In the genomic region with DNA sequence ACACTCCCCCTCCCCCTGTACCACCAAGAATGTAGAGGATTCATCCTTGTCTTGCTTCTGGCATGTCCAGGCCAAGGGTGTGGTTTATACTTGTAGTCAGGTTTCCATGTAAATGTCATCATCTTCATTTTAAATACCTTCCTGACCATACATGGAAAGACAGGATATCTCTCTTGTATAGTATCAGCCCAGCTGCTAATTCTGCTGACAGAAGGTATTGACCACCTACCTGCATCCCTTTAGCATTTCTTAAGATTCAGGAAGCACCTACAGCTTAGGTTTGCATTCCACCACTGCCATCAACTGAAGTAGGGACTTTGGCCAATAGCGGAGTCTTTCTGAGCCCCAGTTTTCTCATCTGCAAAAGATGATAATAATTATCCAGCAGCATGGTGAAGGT, we compare ENCODE assay signal across 40 cellular contexts. TPM values are rescaled to one million over a fixed set of nuclear protein-coding genes. Genes with fewer than 3 reads are reported as not detected.
"Had no signal": no experiment of that assay in that cellular context is flagged by ENCODE, and none has a peak within 500 bp of the region (broad histone marks: within the 10 kb centered on the region; RNA-seq: fewer than 3 reads in every experiment).

No MANE protein-coding gene starts in this region.

- H3K4me3 Mint-ChIP-seq: activated CD4-positive, alpha-beta memory T cell treated with anti-CD3 and anti-CD28 coated beads for 36 hours; activated CD4-positive, alpha-beta T cell treated with anti-CD3 and anti-CD28 coated beads for 36 hours; activated CD4-positive, alpha-beta T cell treated with anti-CD3 and anti-CD28 coated beads, Interleukin-2, amount 10 ng/mL, durations not matched to agents 24 days and 14 days; activated CD8-positive, alpha-beta memory T cell treated with anti-CD3 and anti-CD28 coated beads, Interleukin-2, amount 10 ng/mL, durations not matched to agents 7 days and 5 days; activated CD8-positive, alpha-beta T cell treated with anti-CD3 and anti-CD28 coated beads, Interleukin-2, amount 10 ng/mL, durations not matched to agents 7 days and 5 days; activated naive CD4-positive, alpha-beta T cell treated with anti-CD3 and anti-CD28 coated beads, Interleukin-2, amount 10 ng/mL, durations not matched to agents 7 days and 5 days; activated naive CD8-positive, alpha-beta T cell treated with anti-CD3 and anti-CD28 coated beads, Interleukin-2, amount 10 ng/mL, durations not matched to agents 7 days and 5 days; activated T-helper 1 cell treated with anti-CD3 and anti-CD28 coated beads, Interleukin-12 subunit alpha, Interleukin-12 subunit beta, Interleukin-2, Interleukin-4 antibody, amounts not matched to agents 30 ng/mL and 10 ng/mL and 1 ng/mL, durations not matched to agents 14 hours and 24 hours and 36 hours; central memory CD8-positive, alpha-beta T cell; dendritic cell treated with granulocyte-macrophage colony-stimulating factor and Interleukin-4, amounts not matched to agents 40 ng/mL and 50 ng/mL, for 4 days; endodermal cell; T-helper 17 cell; T-helper 2 cell treated with Interferon-gamma antibody and Interleukin-4, amounts not matched to agents 5 μg/mL and 100 μg/mL, for 36 hours had no signal

- H3K27ac Mint-ChIP-seq: activated CD4-positive, alpha-beta memory T cell treated with anti-CD3 and anti-CD28 coated beads for 36 hours; activated CD4-positive, alpha-beta T cell treated with anti-CD3 and anti-CD28 coated beads for 36 hours; activated CD4-positive, alpha-beta T cell treated with anti-CD3 and anti-CD28 coated beads, Interleukin-2, amount 10 ng/mL, durations not matched to agents 24 days and 14 days; activated CD8-positive, alpha-beta memory T cell treated with anti-CD3 and anti-CD28 coated beads, Interleukin-2, amount 10 ng/mL, durations not matched to agents 7 days and 5 days; activated CD8-positive, alpha-beta T cell treated with anti-CD3 and anti-CD28 coated beads, Interleukin-2, amount 10 ng/mL, durations not matched to agents 7 days and 5 days; activated naive CD4-positive, alpha-beta T cell treated with anti-CD3 and anti-CD28 coated beads, Interleukin-2, amount 10 ng/mL, durations not matched to agents 7 days and 5 days; activated naive CD4-positive, alpha-beta T cell treated with anti-CD3 and anti-CD28 coated beads, Interleukin-2, amount 50 U/mL, for 72 hours; activated naive CD8-positive, alpha-beta T cell treated with anti-CD3 and anti-CD28 coated beads, Interleukin-2, amount 10 ng/mL, durations not matched to agents 7 days and 5 days; activated T-helper 1 cell treated with anti-CD3 and anti-CD28 coated beads, Interleukin-12 subunit alpha, Interleukin-12 subunit beta, Interleukin-2, Interleukin-4 antibody, amounts not matched to agents 30 ng/mL and 10 ng/mL and 1 ng/mL, durations not matched to agents 14 hours and 24 hours and 36 hours; activated T-helper 2 cell treated with anti-CD3 and anti-CD28 coated beads, Interferon-gamma antibody, Interleukin-2, Interleukin-4, amounts not matched to agents 10 μg/mL and 5 μg/mL and 100 μg/mL, durations not matched to agents 14 hours and 24 hours and 36 hours; dendritic cell treated with granulocyte-macrophage colony-stimulating factor and Interleukin-4, amounts not matched to agents 40 ng/mL and 50 ng/mL, for 4 days; endodermal cell; T-helper 17 cell; T-helper 2 cell treated with Interferon-gamma antibody and Interleukin-4, amounts not matched to agents 5 μg/mL and 100 μg/mL, for 36 hours had no signal

- H3K4me1 ChIP-seq: foreskin keratinocyte, gastrocnemius medialis had no signal

- H3K4me3 ChIP-seq: coronary artery, dorsolateral prefrontal cortex, gastrocnemius medialis had no signal

- H3K9me3 Mint-ChIP-seq: activated CD4-positive, alpha-beta memory T cell treated with anti-CD3 and anti-CD28 coated beads for 36 hours; activated T-helper 1 cell treated with anti-CD3 and anti-CD28 coated beads, Interleukin-12 subunit alpha, Interleukin-12 subunit beta, Interleukin-2, Interleukin-4 antibody, amounts not matched to agents 30 ng/mL and 10 ng/mL and 1 ng/mL, durations not matched to agents 14 hours and 24 hours and 36 hours; dendritic cell treated with granulocyte-macrophage colony-stimulating factor and Interleukin-4, amounts not matched to agents 40 ng/mL and 50 ng/mL, for 4 days had no signal

- H3K27me3 Mint-ChIP-seq: activated CD4-positive, alpha-beta memory T cell treated with anti-CD3 and anti-CD28 coated beads for 36 hours; activated CD4-positive, alpha-beta T cell treated with anti-CD3 and anti-CD28 coated beads for 36 hours; activated CD4-positive, alpha-beta T cell treated with anti-CD3 and anti-CD28 coated beads, Interleukin-2, amount 10 ng/mL, durations not matched to agents 24 days and 14 days; activated CD8-positive, alpha-beta memory T cell treated with anti-CD3 and anti-CD28 coated beads, Interleukin-2, amount 10 ng/mL, durations not matched to agents 7 days and 5 days; activated naive CD4-positive, alpha-beta T cell treated with anti-CD3 and anti-CD28 coated beads, Interleukin-2, amount 10 ng/mL, durations not matched to agents 7 days and 5 days; activated naive CD8-positive, alpha-beta T cell treated with anti-CD3 and anti-CD28 coated beads, Interleukin-2, amount 10 ng/mL, durations not matched to agents 7 days and 5 days; central memory CD8-positive, alpha-beta T cell; dendritic cell treated with granulocyte-macrophage colony-stimulating factor and Interleukin-4, amounts not matched to agents 40 ng/mL and 50 ng/mL, for 4 days; T-helper 17 cell had no signal

- H3K4me1 Mint-ChIP-seq: activated CD4-positive, alpha-beta T cell treated with anti-CD3 and anti-CD28 coated beads for 36 hours; activated CD4-positive, alpha-beta T cell treated with anti-CD3 and anti-CD28 coated beads, Interleukin-2, amount 10 ng/mL, durations not matched to agents 24 days and 14 days; activated CD8-positive, alpha-beta memory T cell treated with anti-CD3 and anti-CD28 coated beads, Interleukin-2, amount 10 ng/mL, durations not matched to agents 7 days and 5 days; activated naive CD4-positive, alpha-beta T cell treated with anti-CD3 and anti-CD28 coated beads, Interleukin-2, amount 10 ng/mL, durations not matched to agents 7 days and 5 days; activated naive CD8-positive, alpha-beta T cell treated with anti-CD3 and anti-CD28 coated beads, Interleukin-2, amount 10 ng/mL, durations not matched to agents 7 days and 5 days; central memory CD8-positive, alpha-beta T cell; T-helper 17 cell had no signal

- H3K36me3 ChIP-seq: brain microvascular endothelial cell, gastrocnemius medialis, WERI-Rb-1 had no signal

- FAIRE-seq: astrocyte, bronchial epithelial cell had no signal

- H3K36me3 Mint-ChIP-seq: activated CD4-positive, alpha-beta memory T cell treated with anti-CD3 and anti-CD28 coated beads for 36 hours; activated CD8-positive, alpha-beta memory T cell treated with anti-CD3 and anti-CD28 coated beads, Interleukin-2, amount 10 ng/mL, durations not matched to agents 7 days and 5 days; activated naive CD4-positive, alpha-beta T cell treated with anti-CD3 and anti-CD28 coated beads, Interleukin-2, amount 10 ng/mL, durations not matched to agents 7 days and 5 days; activated naive CD4-positive, alpha-beta T cell treated with anti-CD3 and anti-CD28 coated beads, Interleukin-2, amount 50 U/mL, for 72 hours; activated naive CD8-positive, alpha-beta T cell treated with anti-CD3 and anti-CD28 coated beads, Interleukin-2, amount 10 ng/mL, durations not matched to agents 7 days and 5 days had no signal

- ATAC-seq: activated CD4-positive, alpha-beta T cell treated with anti-CD3 and anti-CD28 coated beads for 36 hours; activated CD8-positive, alpha-beta memory T cell treated with anti-CD3 and anti-CD28 coated beads, Interleukin-2, amount 10 ng/mL, durations not matched to agents 7 days and 5 days; activated CD8-positive, alpha-beta T cell treated with anti-CD3 and anti-CD28 coated beads, Interleukin-2, amount 10 ng/mL, durations not matched to agents 7 days and 5 days; activated naive CD4-positive, alpha-beta T cell treated with anti-CD3 and anti-CD28 coated beads, Interleukin-2, amount 50 U/mL, for 72 hours; esophagus mucosa; foreskin keratinocyte; gastrocnemius medialis; T-helper 17 cell had no signal

- H3K27ac ChIP-seq: brain microvascular endothelial cell, coronary artery, dorsolateral prefrontal cortex, foreskin keratinocyte, gastrocnemius medialis, WERI-Rb-1 had no signal

- H3K27me3 ChIP-seq: brain microvascular endothelial cell, dorsolateral prefrontal cortex, foreskin keratinocyte, gastrocnemius medialis had no signal

- H3K9me3 ChIP-seq: gastrocnemius medialis had no signal

- DNase-seq: activated CD4-positive, alpha-beta memory T cell treated with anti-CD3 and anti-CD28 coated beads for 36 hours; activated CD4-positive, alpha-beta T cell treated with anti-CD3 and anti-CD28 coated beads for 36 hours; activated CD4-positive, alpha-beta T cell treated with anti-CD3 and anti-CD28 coated beads, Interleukin-2, amount 10 ng/mL, durations not matched to agents 24 days and 14 days; activated CD4-positive, CD25-positive, alpha-beta regulatory T cell; activated CD4-positive, CD25-positive, alpha-beta regulatory T cell treated with anti-CD3 and anti-CD28 coated beads, Interleukin-2, amount 50 U/mL, for 72 hours; activated CD8-positive, alpha-beta memory T cell treated with anti-CD3 and anti-CD28 coated beads, Interleukin-2, amount 10 ng/mL, durations not matched to agents 7 days and 5 days; activated CD8-positive, alpha-beta memory T cell treated with anti-CD3 and anti-CD28 coated beads, Interleukin-2, amount 50 U/mL, for 4 hours; activated CD8-positive, alpha-beta T cell treated with anti-CD3 and anti-CD28 coated beads, Interleukin-2, amount 10 ng/mL, durations not matched to agents 7 days and 5 days; activated effector memory CD4-positive, alpha-beta T cell treated with anti-CD3 and anti-CD28 coated beads, Interleukin-2, amount 50 U/mL, for 16 hours; activated naive CD4-positive, alpha-beta T cell; activated naive CD4-positive, alpha-beta T cell treated with anti-CD3 and anti-CD28 coated beads, Interleukin-2, amount 10 ng/mL, durations not matched to agents 7 days and 5 days; activated naive CD8-positive, alpha-beta T cell treated with anti-CD3 and anti-CD28 coated beads, Interleukin-2, amount 10 ng/mL, durations not matched to agents 7 days and 5 days; activated T-cell treated with anti-CD3 and anti-CD28 coated beads, Interleukin-2, amount 50 U/mL, for 1 hour; activated T-cell treated with anti-CD3 and anti-CD28 coated beads, Interleukin-2, amount 50 U/mL, for 48 hours; anterior cingulate cortex; brain microvascular endothelial cell; dorsolateral prefrontal cortex; effector memory CD4-positive, alpha-beta T cell; endodermal cell; foreskin keratinocyte; gastrocnemius medialis; glutamatergic neuron; T-helper 1 cell; T-helper 17 cell; T1000; WERI-Rb-1 had no signal

RNA-seq across cellular contexts. Expression of gene FSHR, which starts 22.9 kb away (rescaled TPM):
- total RNA-seq: activated CD4-positive, alpha-beta memory T cell treated with anti-CD3 and anti-CD28 coated beads for 36 hours; activated CD4-positive, alpha-beta T cell treated with anti-CD3 and anti-CD28 coated beads for 36 hours; activated CD4-positive, alpha-beta T cell treated with anti-CD3 and anti-CD28 coated beads, Interleukin-2, amount 10 ng/mL, durations not matched to agents 24 days and 14 days; activated CD8-positive, alpha-beta memory T cell treated with anti-CD3 and anti-CD28 coated beads for 36 hours; activated CD8-positive, alpha-beta memory T cell treated with anti-CD3 and anti-CD28 coated beads, Interleukin-2, amount 10 ng/mL, durations not matched to agents 7 days and 5 days; activated CD8-positive, alpha-beta T cell treated with anti-CD3 and anti-CD28 coated beads, Interleukin-2, amount 10 ng/mL, durations not matched to agents 7 days and 5 days; activated naive CD4-positive, alpha-beta T cell treated with anti-CD3 and anti-CD28 coated beads, Interleukin-2, amount 50 U/mL, for 72 hours; activated naive CD8-positive, alpha-beta T cell treated with anti-CD3 and anti-CD28 coated beads, Interleukin-2, amount 10 ng/mL, durations not matched to agents 7 days and 5 days; activated T-helper 1 cell treated with anti-CD3 and anti-CD28 coated beads, Interleukin-12 subunit alpha, Interleukin-12 subunit beta, Interleukin-2, Interleukin-4 antibody, amounts not matched to agents 30 ng/mL and 10 ng/mL and 1 ng/mL, durations not matched to agents 14 hours and 24 hours and 36 hours; activated T-helper 2 cell treated with anti-CD3 and anti-CD28 coated beads, Interferon-gamma antibody, Interleukin-2, Interleukin-4, amounts not matched to agents 10 μg/mL and 5 μg/mL and 100 μg/mL, durations not matched to agents 14 hours and 24 hours and 36 hours; bronchial epithelial cell; cardiac septum; cerebellum; epithelial cell of proximal tubule; esophagus mucosa; foreskin keratinocyte; gastrocnemius medialis; T-helper 17 cell had no signal
- polyA plus RNA-seq: foreskin keratinocyte had no signal
